Comparison of ENCODE assay signal across 31 cellular contexts in the genomic region with DNA sequence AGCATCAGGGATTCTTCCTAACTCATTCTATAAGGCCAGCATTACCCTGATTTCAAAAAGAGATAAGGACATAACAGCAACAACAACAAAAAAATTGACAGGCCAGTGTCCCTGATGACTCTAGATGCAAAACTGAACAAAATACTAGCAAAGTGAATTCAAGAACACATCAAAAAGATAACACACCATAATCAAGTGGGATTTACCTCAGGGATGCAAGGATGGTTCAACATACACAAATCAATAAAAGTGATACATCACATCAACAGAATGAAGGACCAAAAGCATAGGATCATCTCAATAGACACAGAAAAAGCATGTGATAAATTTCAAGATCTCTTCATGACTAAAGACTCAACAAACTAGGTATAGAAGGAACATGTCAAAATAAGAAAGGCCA.
"Had no signal": no experiment of that assay in that cellular context is flagged by ENCODE, and none has a peak within 500 bp of the region (broad histone marks: within the 10 kb centered on the region; RNA-seq: fewer than 3 reads in every experiment).

No MANE protein-coding gene starts in this region.

- H3K4me3 Mint-ChIP-seq: activated CD4-positive, alpha-beta memory T cell treated with anti-CD3 and anti-CD28 coated beads for 36 hours; activated CD4-positive, alpha-beta T cell treated with anti-CD3 and anti-CD28 coated beads for 36 hours; activated CD4-positive, alpha-beta T cell treated with anti-CD3 and anti-CD28 coated beads, Interleukin-2, amount 10 ng/mL, durations not matched to agents 24 days and 14 days; activated CD8-positive, alpha-beta memory T cell treated with anti-CD3 and anti-CD28 coated beads, Interleukin-2, amount 10 ng/mL, durations not matched to agents 7 days and 5 days; activated CD8-positive, alpha-beta T cell treated with anti-CD3 and anti-CD28 coated beads, Interleukin-2, amount 10 ng/mL, durations not matched to agents 7 days and 5 days; activated naive CD4-positive, alpha-beta T cell treated with anti-CD3 and anti-CD28 coated beads for 36 hours; activated naive CD4-positive, alpha-beta T cell treated with anti-CD3 and anti-CD28 coated beads, Interleukin-2, amount 50 U/mL, for 24 hours; activated naive CD8-positive, alpha-beta T cell treated with anti-CD3 and anti-CD28 coated beads for 36 hours; activated naive CD8-positive, alpha-beta T cell treated with anti-CD3 and anti-CD28 coated beads, Interleukin-2, amount 50 U/mL, for 24 hours; activated T-helper 1 cell treated with anti-CD3 and anti-CD28 coated beads, Interleukin-12 subunit alpha, Interleukin-12 subunit beta, Interleukin-2, Interleukin-4 antibody, amounts not matched to agents 30 ng/mL and 10 ng/mL and 1 ng/mL, durations not matched to agents 14 hours and 24 hours and 36 hours; brain had no signal

- H3K27ac Mint-ChIP-seq: activated CD4-positive, alpha-beta memory T cell treated with anti-CD3 and anti-CD28 coated beads for 36 hours; activated CD4-positive, alpha-beta T cell treated with anti-CD3 and anti-CD28 coated beads for 36 hours; activated CD4-positive, alpha-beta T cell treated with anti-CD3 and anti-CD28 coated beads, Interleukin-2, amount 10 ng/mL, durations not matched to agents 24 days and 14 days; activated CD8-positive, alpha-beta memory T cell treated with anti-CD3 and anti-CD28 coated beads, Interleukin-2, amount 10 ng/mL, durations not matched to agents 7 days and 5 days; activated CD8-positive, alpha-beta T cell treated with anti-CD3 and anti-CD28 coated beads, Interleukin-2, amount 10 ng/mL, durations not matched to agents 7 days and 5 days; activated naive CD4-positive, alpha-beta T cell treated with anti-CD3 and anti-CD28 coated beads for 36 hours; activated naive CD4-positive, alpha-beta T cell treated with anti-CD3 and anti-CD28 coated beads, Interleukin-2, amount 50 U/mL, for 24 hours; activated naive CD8-positive, alpha-beta T cell treated with anti-CD3 and anti-CD28 coated beads for 36 hours; activated naive CD8-positive, alpha-beta T cell treated with anti-CD3 and anti-CD28 coated beads, Interleukin-2, amount 50 U/mL, for 24 hours; activated T-helper 1 cell treated with anti-CD3 and anti-CD28 coated beads, Interleukin-12 subunit alpha, Interleukin-12 subunit beta, Interleukin-2, Interleukin-4 antibody, amounts not matched to agents 30 ng/mL and 10 ng/mL and 1 ng/mL, durations not matched to agents 14 hours and 24 hours and 36 hours; activated T-helper 2 cell treated with anti-CD3 and anti-CD28 coated beads, Interferon-gamma antibody, Interleukin-2, Interleukin-4, amounts not matched to agents 10 μg/mL and 5 μg/mL and 100 μg/mL, durations not matched to agents 14 hours and 24 hours and 36 hours; brain had no signal

- H3K27me3 ChIP-seq: ascending aorta, breast epithelium, cardiac muscle cell, colonic mucosa, esophagus squamous epithelium, gastroesophageal sphincter had no signal

- H3K4me3 ChIP-seq: ascending aorta, breast epithelium, cardiac muscle cell, colonic mucosa, esophagus squamous epithelium, gastroesophageal sphincter had no signal

- H3K36me3 ChIP-seq: breast epithelium, cardiac muscle cell, colonic mucosa had no signal

- FAIRE-seq: endometrium, endothelial cell of umbilical vein had no signal

- H3K4me1 Mint-ChIP-seq: activated CD4-positive, alpha-beta T cell treated with anti-CD3 and anti-CD28 coated beads for 36 hours; activated CD4-positive, alpha-beta T cell treated with anti-CD3 and anti-CD28 coated beads, Interleukin-2, amount 10 ng/mL, durations not matched to agents 24 days and 14 days; activated CD8-positive, alpha-beta memory T cell treated with anti-CD3 and anti-CD28 coated beads, Interleukin-2, amount 10 ng/mL, durations not matched to agents 7 days and 5 days; activated naive CD8-positive, alpha-beta T cell treated with anti-CD3 and anti-CD28 coated beads for 36 hours; activated naive CD8-positive, alpha-beta T cell treated with anti-CD3 and anti-CD28 coated beads, Interleukin-2, amount 50 U/mL, for 24 hours; brain had no signal

- H3K9me3 ChIP-seq: colonic mucosa had no signal

- DNase-seq: activated CD4-positive, alpha-beta memory T cell treated with anti-CD3 and anti-CD28 coated beads for 36 hours; activated CD4-positive, alpha-beta T cell treated with anti-CD3 and anti-CD28 coated beads for 36 hours; activated CD4-positive, alpha-beta T cell treated with anti-CD3 and anti-CD28 coated beads, Interleukin-2, amount 10 ng/mL, durations not matched to agents 24 days and 14 days; activated CD4-positive, CD25-positive, alpha-beta regulatory T cell; activated CD4-positive, CD25-positive, alpha-beta regulatory T cell treated with anti-CD3 and anti-CD28 coated beads, Interleukin-2, amount 50 U/mL, for 72 hours; activated CD8-positive, alpha-beta memory T cell treated with anti-CD3 and anti-CD28 coated beads, Interleukin-2, amount 10 ng/mL, durations not matched to agents 7 days and 5 days; activated CD8-positive, alpha-beta memory T cell treated with anti-CD3 and anti-CD28 coated beads, Interleukin-2, amount 50 U/mL, for 4 hours; activated CD8-positive, alpha-beta T cell treated with anti-CD3 and anti-CD28 coated beads, Interleukin-2, amount 10 ng/mL, durations not matched to agents 7 days and 5 days; activated effector memory CD4-positive, alpha-beta T cell treated with anti-CD3 and anti-CD28 coated beads, Interleukin-2, amount 50 U/mL, for 16 hours; activated naive CD4-positive, alpha-beta T cell treated with anti-CD3 and anti-CD28 coated beads for 36 hours; activated naive CD8-positive, alpha-beta T cell treated with anti-CD3 and anti-CD28 coated beads for 36 hours; activated naive CD8-positive, alpha-beta T cell treated with anti-CD3 and anti-CD28 coated beads, Interleukin-2, amount 50 U/mL, for 24 hours; activated T-cell treated with anti-CD3 and anti-CD28 coated beads, Interleukin-2, amount 50 U/mL, for 1 hour; activated T-cell treated with anti-CD3 and anti-CD28 coated beads, Interleukin-2, amount 50 U/mL, for 48 hours; central memory CD4-positive, alpha-beta T cell; cerebellar nuclear complex; colonic mucosa; effector CD8-positive, alpha-beta T cell; esophagus squamous epithelium; foreskin melanocyte had no signal

- H3K27ac ChIP-seq: ascending aorta, breast epithelium, cardiac muscle cell, colonic mucosa, epithelial cell of prostate, esophagus squamous epithelium, gastroesophageal sphincter had no signal

- ATAC-seq: activated CD4-positive, alpha-beta T cell treated with anti-CD3 and anti-CD28 coated beads for 36 hours; activated CD8-positive, alpha-beta memory T cell treated with anti-CD3 and anti-CD28 coated beads, Interleukin-2, amount 10 ng/mL, durations not matched to agents 7 days and 5 days; activated CD8-positive, alpha-beta T cell treated with anti-CD3 and anti-CD28 coated beads, Interleukin-2, amount 10 ng/mL, durations not matched to agents 7 days and 5 days; activated naive CD8-positive, alpha-beta T cell treated with anti-CD3 and anti-CD28 coated beads, Interleukin-2, amount 50 U/mL, for 24 hours; gastroesophageal sphincter had no signal

- H3K27me3 Mint-ChIP-seq: activated CD4-positive, alpha-beta memory T cell treated with anti-CD3 and anti-CD28 coated beads for 36 hours; activated CD4-positive, alpha-beta T cell treated with anti-CD3 and anti-CD28 coated beads for 36 hours; activated CD4-positive, alpha-beta T cell treated with anti-CD3 and anti-CD28 coated beads, Interleukin-2, amount 10 ng/mL, durations not matched to agents 24 days and 14 days; activated CD8-positive, alpha-beta memory T cell treated with anti-CD3 and anti-CD28 coated beads, Interleukin-2, amount 10 ng/mL, durations not matched to agents 7 days and 5 days; activated naive CD4-positive, alpha-beta T cell treated with anti-CD3 and anti-CD28 coated beads, Interleukin-2, amount 50 U/mL, for 24 hours; activated naive CD8-positive, alpha-beta T cell treated with anti-CD3 and anti-CD28 coated beads for 36 hours; activated naive CD8-positive, alpha-beta T cell treated with anti-CD3 and anti-CD28 coated beads, Interleukin-2, amount 50 U/mL, for 24 hours had no signal

- H3K4me1 ChIP-seq: ascending aorta, breast epithelium, colonic mucosa, esophagus squamous epithelium, gastroesophageal sphincter had no signal
